In genomic region chr4:1967512-1968149, GRCh38 we compare ENCODE assay signal across 15 cellular contexts. TPM values are rescaled to one million over a fixed set of nuclear protein-coding genes. Genes with fewer than 3 reads are reported as not detected.
DNase-seq lines count a peak whose midpoint lies in the region; ATAC-seq and TF ChIP-seq lines count a peak whose summit lies in the region.
"Had no signal": no experiment of that assay in that cellular context is flagged by ENCODE, and none has a peak within 500 bp of the region (broad histone marks: within the 10 kb centered on the region; RNA-seq: fewer than 3 reads in every experiment).

No MANE protein-coding gene starts in this region.

- no peak overlapping the region for H2AFZ ChIP-seq in GM23338

- 87 to 91% methylated on average over 5 of the region's 5 CpGs for WGBS in thyroid gland, 2 donors

- no peak for TF ChIP-seq POLR2A in thyroid gland (IDR thresholded peaks at IDR 0.05)

- H3K4me3 ChIP-seq in fibroblast of the aortic adventitia (ENCODE audit: low read depth, low read length), result no peak overlapping the region
- no peak overlapping the region for H3K4me3 ChIP-seq in WERI-Rb-1 (ENCODE audit: low read depth, low read length)
- no peak overlapping the region for H3K4me3 ChIP-seq in thyroid gland (replicated peaks in 1 of 3)
- H3K4me3 ChIP-seq in GM23338, result no peak overlapping the region
- H3K4me3 ChIP-seq: vagina had no signal

- H3K4me1 ChIP-seq in thyroid gland (no peaks in the 10 kb centered on the region), GM23338 (ENCODE audit: insufficient read depth) (no peaks in the 10 kb centered on the region)
- H3K4me1 ChIP-seq: foreskin keratinocyte, vagina had no signal

- H3K4me3 Mint-ChIP-seq in GM23338, result no peak overlapping the region
- H3K4me3 Mint-ChIP-seq: mesothelial cell of epicardium; T-helper 1 cell treated with Interleukin-12 subunit alpha and Interleukin-12 subunit beta and Interleukin-4 antibody, amounts not matched to agents 30 μg/mL and 1 μg/mL, for 36 hours had no signal

- peaks cover 32 to 58% of the 10 kb centered on the region in 2 donors for H3K36me3 Mint-ChIP-seq in activated naive CD4-positive, alpha-beta T cell treated with anti-CD3 and anti-CD28 coated beads, Interleukin-2, amount 50 U/mL, for 72 hours
- peaks cover 28% of the 10 kb centered on the region for H3K36me3 Mint-ChIP-seq in GM23338 (ENCODE audit: low read depth)

- peaks cover 4% of the 10 kb centered on the region for H3K4me1 Mint-ChIP-seq in GM23338
- H3K4me1 Mint-ChIP-seq: mesothelial cell of epicardium had no signal

- peak; percentile 57 to 68 for ATAC-seq in activated naive CD4-positive, alpha-beta T cell treated with anti-CD3 and anti-CD28 coated beads, Interleukin-2, amount 50 U/mL, for 72 hours
- ATAC-seq in HG02571 (IDR thresholded peaks at IDR 0.05; ENCODE audit: unreplicated experiment), result no peak
- ATAC-seq in GM23338, result no peak
- ATAC-seq: foreskin keratinocyte, left cardiac atrium had no signal

- peaks cover 12% of the 10 kb centered on the region for H4K20me1 ChIP-seq in GM23338 (replicated peaks; ENCODE audit: insufficient read depth)

- no peaks in the 10 kb centered on the region for H3K9me3 Mint-ChIP-seq in activated naive CD4-positive, alpha-beta T cell treated with anti-CD3 and anti-CD28 coated beads, Interleukin-2, amount 50 U/mL, for 72 hours
- H3K9me3 Mint-ChIP-seq in GM23338, result no peaks in the 10 kb centered on the region; the same call in 2 of the 3 replicates
- H3K9me3 Mint-ChIP-seq: T-helper 1 cell treated with Interleukin-12 subunit alpha and Interleukin-12 subunit beta and Interleukin-4 antibody, amounts not matched to agents 30 μg/mL and 1 μg/mL, for 36 hours had no signal

- no peaks in the 10 kb centered on the region for H3K9me3 ChIP-seq in WERI-Rb-1 (ENCODE audit: severe bottlenecking)
- no peaks in the 10 kb centered on the region for H3K9me3 ChIP-seq in thyroid gland
- H3K9me3 ChIP-seq: vagina had no signal

- H3K36me3 ChIP-seq in WERI-Rb-1, result peaks cover 92% of the 10 kb centered on the region
- peaks cover 0 to 4% of the 10 kb centered on the region in 2 donors for H3K36me3 ChIP-seq in thyroid gland
- H3K36me3 ChIP-seq in GM23338 (ENCODE audit: insufficient read depth), result no peaks in the 10 kb centered on the region
- H3K36me3 ChIP-seq: vagina had no signal

- H3K27ac ChIP-seq in WERI-Rb-1, result no peak overlapping the region
- no peak overlapping the region for H3K27ac ChIP-seq in thyroid gland
- no peak overlapping the region for H3K27ac ChIP-seq in GM23338 (ENCODE audit: low read depth)
- H3K27ac ChIP-seq: foreskin keratinocyte, vagina had no signal

- H3K27ac Mint-ChIP-seq in activated naive CD4-positive, alpha-beta T cell treated with anti-CD3 and anti-CD28 coated beads, Interleukin-2, amount 50 U/mL, for 72 hours, result peak overlapping the region; percentile 26 to 94
- no peak overlapping the region for H3K27ac Mint-ChIP-seq in GM23338
- H3K27ac Mint-ChIP-seq: mesothelial cell of epicardium; T-helper 1 cell treated with Interleukin-12 subunit alpha and Interleukin-12 subunit beta and Interleukin-4 antibody, amounts not matched to agents 30 μg/mL and 1 μg/mL, for 36 hours had no signal

- no peaks in the 10 kb centered on the region for H3K79me2 ChIP-seq in GM23338 (replicated peaks; ENCODE audit: insufficient read depth)

- H3K27me3 ChIP-seq in WERI-Rb-1 (ENCODE audit: insufficient read depth, low read depth, severe bottlenecking), result no peaks in the 10 kb centered on the region
- H3K27me3 ChIP-seq in thyroid gland, result no peaks in the 10 kb centered on the region
- no peaks in the 10 kb centered on the region for H3K27me3 ChIP-seq in GM23338 (ENCODE audit: insufficient read depth)
- H3K27me3 ChIP-seq: foreskin keratinocyte, vagina had no signal

- H3K4me2 ChIP-seq in GM23338, result no peak overlapping the region

- H3K27me3 Mint-ChIP-seq in GM23338 (ENCODE audit: insufficient read depth, low read depth, poor library complexity), result peaks cover 14% of the 10 kb centered on the region

- no peak for DNase-seq in activated naive CD4-positive, alpha-beta T cell treated with anti-CD3 and anti-CD28 coated beads, Interleukin-2, amount 50 U/mL, for 72 hours (ENCODE audit: low spot score in 2 of 2)
- no peak for DNase-seq in activated naive CD4-positive, alpha-beta T cell (lab: John Stamatoyannopoulos, UW)
- DNase-seq in amniotic epithelial cell (ENCODE audit: low read depth) (peak; percentile 95), fibroblast of the aortic adventitia (ENCODE audit: low read depth) (peak; percentile 48), WERI-Rb-1 (no peak), thyroid gland (no peak), GM23338 (ENCODE audit: low spot score) (no peak)
- DNase-seq: foreskin keratinocyte, left cardiac atrium, NCI-H446 treated with DMSO at 0.1 percent for 48 hours, SHP77 had no signal

- intact Hi-C loops in thyroid gland (cut with DNase I), result no loop called here

- H3K9me2 ChIP-seq in GM23338 (ENCODE audit: insufficient read depth), result no peaks in the 10 kb centered on the region

- TF ChIP-seq CTCF in fibroblast of the aortic adventitia (IDR thresholded peaks at IDR 0.05; ENCODE audit: insufficient read depth, low read length), result no peak
- no peak for TF ChIP-seq CTCF in WERI-Rb-1 (IDR thresholded peaks at IDR 0.05; ENCODE audit: low read depth, low read length)
- TF ChIP-seq CTCF in thyroid gland (IDR thresholded peaks at IDR 0.05), result no peak
- TF ChIP-seq CTCF in GM23338 (conservative IDR thresholded peaks at IDR 0.05; ENCODE audit: low read depth in 2 of 2), result no peak

- H3F3A ChIP-seq in GM23338 (replicated peaks; ENCODE audit: low read depth), result peaks cover 5% of the 10 kb centered on the region; the same call in 1 of the 2 replicates

TF ChIP-seq in GM23338, 12 proteins besides CTCF, POLR2A, EP300 and RAD21 (continues in another document):
- TF ChIP-seq STAT1 (IDR thresholded peaks at IDR 0.05; ENCODE audit: unreplicated experiment), result no peak
- TF ChIP-seq NANOG (IDR thresholded peaks at IDR 0.05; ENCODE audit: borderline replicate concordance), result no peak
- TF ChIP-seq ZNF331 (CRISPR knock-in tag; IDR thresholded peaks at IDR 0.05; ENCODE audit: low read depth), result no peak
- TF ChIP-seq ETS1 (IDR thresholded peaks at IDR 0.05), result no peak
- no peak for TF ChIP-seq CREB1 (CRISPR knock-in tag; IDR thresholded peaks at IDR 0.05; ENCODE audit: low read depth)

RNA-seq across cellular contexts. Expression of gene NELFA, which starts 41.1 kb away (rescaled TPM):
- 10 to 100 TPM; 44.8 to 53.8 TPM for total RNA-seq in activated naive CD4-positive, alpha-beta T cell treated with anti-CD3 and anti-CD28 coated beads, Interleukin-2, amount 50 U/mL, for 72 hours
- total RNA-seq in fibroblast of the aortic adventitia (ENCODE audit: low replicate concordance) (14.8 and 26.2 TPM in 2 replicates), thyroid gland (10 to 100 TPM; 23.2 to 39.3 (median 28.7) TPM)
- 60.8 and 62.8 TPM in 2 replicates for total RNA-seq in GM23338 (2014; rRNA removed; shearing (Covaris generic))
- 62.2 and 63.3 TPM in 2 replicates for polyA plus RNA-seq in GM23338 (2016; fragmentation: Nextera tagmentation; extraction: Ambion mirVana)

Comparison
In these comparisons a context has a peak if more than half of its experiments do, and no peak if none do; other contexts are left out.
1. ATAC-seq: peak in activated naive CD4-positive, alpha-beta T cell treated with anti-CD3 and anti-CD28 coated beads, Interleukin-2, amount 50 U/mL, for 72 hours (2 of 2); none in HG02571 (single experiment) and GM23338 (single experiment).
2. DNase-seq: peak in amniotic epithelial cell (single experiment) and fibroblast of the aortic adventitia (single experiment); none in activated naive CD4-positive, alpha-beta T cell treated with anti-CD3 and anti-CD28 coated beads, Interleukin-2, amount 50 U/mL, for 72 hours (0 of 2), activated naive CD4-positive, alpha-beta T cell (0 of 4), WERI-Rb-1 (single experiment), thyroid gland (0 of 2) and GM23338 (single experiment).